In genomic region chr1:112618721-112619517, GRCh38 we compare ENCODE assay signal across 1 cellular context.
TF ChIP-seq lines count a peak whose summit lies in the region.

A gene with protein sequence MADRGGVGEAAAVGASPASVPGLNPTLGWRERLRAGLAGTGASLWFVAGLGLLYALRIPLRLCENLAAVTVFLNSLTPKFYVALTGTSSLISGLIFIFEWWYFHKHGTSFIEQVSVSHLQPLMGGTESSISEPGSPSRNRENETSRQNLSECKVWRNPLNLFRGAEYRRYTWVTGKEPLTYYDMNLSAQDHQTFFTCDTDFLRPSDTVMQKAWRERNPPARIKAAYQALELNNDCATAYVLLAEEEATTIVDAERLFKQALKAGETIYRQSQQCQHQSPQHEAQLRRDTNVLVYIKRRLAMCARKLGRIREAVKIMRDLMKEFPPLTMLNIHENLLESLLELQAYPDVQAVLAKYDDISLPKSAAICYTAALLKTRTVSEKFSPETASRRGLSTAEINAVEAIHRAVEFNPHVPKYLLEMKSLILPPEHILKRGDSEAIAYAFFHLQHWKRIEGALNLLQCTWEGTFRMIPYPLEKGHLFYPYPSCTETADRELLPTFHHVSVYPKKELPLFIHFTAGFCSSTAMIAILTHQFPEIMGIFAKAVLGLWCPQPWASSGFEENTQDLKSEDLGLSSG (minus strand): TSS chr1:112619141. CDS start chr1:112619113, 28 bp downstream.

TF ChIP-seq in HepG2, 621 proteins besides CTCF, POLR2A, EP300 and RAD21 (continued from another document and continues in another):
- TF ChIP-seq, protein P1, sequence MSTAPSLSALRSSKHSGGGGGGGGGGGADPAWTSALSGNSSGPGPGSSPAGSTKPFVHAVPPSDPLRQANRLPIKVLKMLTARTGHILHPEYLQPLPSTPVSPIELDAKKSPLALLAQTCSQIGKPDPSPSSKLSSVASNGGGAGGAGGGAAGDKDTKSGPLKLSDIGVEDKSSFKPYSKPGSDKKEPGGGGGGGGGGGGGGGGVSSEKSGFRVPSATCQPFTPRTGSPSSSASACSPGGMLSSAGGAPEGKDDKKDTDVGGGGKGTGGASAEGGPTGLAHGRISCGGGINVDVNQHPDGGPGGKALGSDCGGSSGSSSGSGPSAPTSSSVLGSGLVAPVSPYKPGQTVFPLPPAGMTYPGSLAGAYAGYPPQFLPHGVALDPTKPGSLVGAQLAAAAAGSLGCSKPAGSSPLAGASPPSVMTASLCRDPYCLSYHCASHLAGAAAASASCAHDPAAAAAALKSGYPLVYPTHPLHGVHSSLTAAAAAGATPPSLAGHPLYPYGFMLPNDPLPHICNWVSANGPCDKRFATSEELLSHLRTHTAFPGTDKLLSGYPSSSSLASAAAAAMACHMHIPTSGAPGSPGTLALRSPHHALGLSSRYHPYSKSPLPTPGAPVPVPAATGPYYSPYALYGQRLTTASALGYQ (CRISPR knock-in tag; IDR thresholded peaks at IDR 0.05): no peak
- no peak for TF ChIP-seq ZNF207 (IDR thresholded peaks at IDR 0.05; ENCODE audit: borderline replicate concordance)
- TF ChIP-seq, protein P2, sequence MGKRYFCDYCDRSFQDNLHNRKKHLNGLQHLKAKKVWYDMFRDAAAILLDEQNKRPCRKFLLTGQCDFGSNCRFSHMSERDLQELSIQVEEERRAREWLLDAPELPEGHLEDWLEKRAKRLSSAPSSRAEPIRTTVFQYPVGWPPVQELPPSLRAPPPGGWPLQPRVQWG (CRISPR knock-in tag; IDR thresholded peaks at IDR 0.05; ENCODE audit: borderline replicate concordance, low read depth): no peak
- TF ChIP-seq SIX1 (CRISPR knock-in tag; IDR thresholded peaks at IDR 0.05; ENCODE audit: borderline replicate concordance): no peak
- TF ChIP-seq, protein P3, sequence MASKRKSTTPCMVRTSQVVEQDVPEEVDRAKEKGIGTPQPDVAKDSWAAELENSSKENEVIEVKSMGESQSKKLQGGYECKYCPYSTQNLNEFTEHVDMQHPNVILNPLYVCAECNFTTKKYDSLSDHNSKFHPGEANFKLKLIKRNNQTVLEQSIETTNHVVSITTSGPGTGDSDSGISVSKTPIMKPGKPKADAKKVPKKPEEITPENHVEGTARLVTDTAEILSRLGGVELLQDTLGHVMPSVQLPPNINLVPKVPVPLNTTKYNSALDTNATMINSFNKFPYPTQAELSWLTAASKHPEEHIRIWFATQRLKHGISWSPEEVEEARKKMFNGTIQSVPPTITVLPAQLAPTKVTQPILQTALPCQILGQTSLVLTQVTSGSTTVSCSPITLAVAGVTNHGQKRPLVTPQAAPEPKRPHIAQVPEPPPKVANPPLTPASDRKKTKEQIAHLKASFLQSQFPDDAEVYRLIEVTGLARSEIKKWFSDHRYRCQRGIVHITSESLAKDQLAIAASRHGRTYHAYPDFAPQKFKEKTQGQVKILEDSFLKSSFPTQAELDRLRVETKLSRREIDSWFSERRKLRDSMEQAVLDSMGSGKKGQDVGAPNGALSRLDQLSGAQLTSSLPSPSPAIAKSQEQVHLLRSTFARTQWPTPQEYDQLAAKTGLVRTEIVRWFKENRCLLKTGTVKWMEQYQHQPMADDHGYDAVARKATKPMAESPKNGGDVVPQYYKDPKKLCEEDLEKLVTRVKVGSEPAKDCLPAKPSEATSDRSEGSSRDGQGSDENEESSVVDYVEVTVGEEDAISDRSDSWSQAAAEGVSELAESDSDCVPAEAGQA (IDR thresholded peaks at IDR 0.05; ENCODE audit: low read depth): peak; percentile 85
- TF ChIP-seq, protein P3 (CRISPR knock-in tag; IDR thresholded peaks at IDR 0.05; ENCODE audit: borderline replicate concordance): no peak
- TF ChIP-seq, protein P4, sequence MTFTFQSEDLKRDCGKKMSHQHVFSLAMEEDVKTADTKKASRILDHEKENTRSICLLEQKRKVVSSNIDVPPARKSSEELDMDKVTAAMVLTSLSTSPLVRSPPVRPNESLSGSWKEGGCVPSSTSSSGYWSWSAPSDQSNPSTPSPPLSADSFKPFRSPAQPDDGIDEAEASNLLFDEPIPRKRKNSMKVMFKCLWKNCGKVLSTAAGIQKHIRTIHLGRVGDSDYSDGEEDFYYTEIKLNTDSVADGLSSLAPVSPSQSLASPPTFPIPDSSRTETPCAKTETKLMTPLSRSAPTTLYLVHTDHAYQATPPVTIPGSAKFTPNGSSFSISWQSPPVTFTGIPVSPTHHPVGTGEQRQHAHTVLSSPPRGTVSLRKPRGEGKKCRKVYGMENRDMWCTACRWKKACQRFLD (CRISPR knock-in tag; IDR thresholded peaks at IDR 0.05; ENCODE audit: borderline replicate concordance): 0 out of 2 replicates have a peak, but pooled peaks have one; percentile 8
- no peak for TF ChIP-seq DNMT1 (CRISPR knock-in tag; IDR thresholded peaks at IDR 0.05)
- no peak for TF ChIP-seq ZNF354B (CRISPR knock-in tag; IDR thresholded peaks at IDR 0.05)
- TF ChIP-seq ZFX (CRISPR knock-in tag; IDR thresholded peaks at IDR 0.05; ENCODE audit: low read depth): no peak; the same call in 1 of the 2 replicates
- peak; percentile 83 for TF ChIP-seq SALL2 (CRISPR knock-in tag; IDR thresholded peaks at IDR 0.05)
- peak; percentile 35; the same call in 1 of the 2 replicates for TF ChIP-seq IRF2 (CRISPR knock-in tag; IDR thresholded peaks at IDR 0.05)
- TF ChIP-seq, protein P5, sequence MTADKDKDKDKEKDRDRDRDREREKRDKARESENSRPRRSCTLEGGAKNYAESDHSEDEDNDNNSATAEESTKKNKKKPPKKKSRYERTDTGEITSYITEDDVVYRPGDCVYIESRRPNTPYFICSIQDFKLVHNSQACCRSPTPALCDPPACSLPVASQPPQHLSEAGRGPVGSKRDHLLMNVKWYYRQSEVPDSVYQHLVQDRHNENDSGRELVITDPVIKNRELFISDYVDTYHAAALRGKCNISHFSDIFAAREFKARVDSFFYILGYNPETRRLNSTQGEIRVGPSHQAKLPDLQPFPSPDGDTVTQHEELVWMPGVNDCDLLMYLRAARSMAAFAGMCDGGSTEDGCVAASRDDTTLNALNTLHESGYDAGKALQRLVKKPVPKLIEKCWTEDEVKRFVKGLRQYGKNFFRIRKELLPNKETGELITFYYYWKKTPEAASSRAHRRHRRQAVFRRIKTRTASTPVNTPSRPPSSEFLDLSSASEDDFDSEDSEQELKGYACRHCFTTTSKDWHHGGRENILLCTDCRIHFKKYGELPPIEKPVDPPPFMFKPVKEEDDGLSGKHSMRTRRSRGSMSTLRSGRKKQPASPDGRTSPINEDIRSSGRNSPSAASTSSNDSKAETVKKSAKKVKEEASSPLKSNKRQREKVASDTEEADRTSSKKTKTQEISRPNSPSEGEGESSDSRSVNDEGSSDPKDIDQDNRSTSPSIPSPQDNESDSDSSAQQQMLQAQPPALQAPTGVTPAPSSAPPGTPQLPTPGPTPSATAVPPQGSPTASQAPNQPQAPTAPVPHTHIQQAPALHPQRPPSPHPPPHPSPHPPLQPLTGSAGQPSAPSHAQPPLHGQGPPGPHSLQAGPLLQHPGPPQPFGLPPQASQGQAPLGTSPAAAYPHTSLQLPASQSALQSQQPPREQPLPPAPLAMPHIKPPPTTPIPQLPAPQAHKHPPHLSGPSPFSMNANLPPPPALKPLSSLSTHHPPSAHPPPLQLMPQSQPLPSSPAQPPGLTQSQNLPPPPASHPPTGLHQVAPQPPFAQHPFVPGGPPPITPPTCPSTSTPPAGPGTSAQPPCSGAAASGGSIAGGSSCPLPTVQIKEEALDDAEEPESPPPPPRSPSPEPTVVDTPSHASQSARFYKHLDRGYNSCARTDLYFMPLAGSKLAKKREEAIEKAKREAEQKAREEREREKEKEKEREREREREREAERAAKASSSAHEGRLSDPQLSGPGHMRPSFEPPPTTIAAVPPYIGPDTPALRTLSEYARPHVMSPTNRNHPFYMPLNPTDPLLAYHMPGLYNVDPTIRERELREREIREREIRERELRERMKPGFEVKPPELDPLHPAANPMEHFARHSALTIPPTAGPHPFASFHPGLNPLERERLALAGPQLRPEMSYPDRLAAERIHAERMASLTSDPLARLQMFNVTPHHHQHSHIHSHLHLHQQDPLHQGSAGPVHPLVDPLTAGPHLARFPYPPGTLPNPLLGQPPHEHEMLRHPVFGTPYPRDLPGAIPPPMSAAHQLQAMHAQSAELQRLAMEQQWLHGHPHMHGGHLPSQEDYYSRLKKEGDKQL (CRISPR knock-in tag; IDR thresholded peaks at IDR 0.05; ENCODE audit: low read depth): no peak
- no peak for TF ChIP-seq TCF12 (IDR thresholded peaks at IDR 0.05)
- 0 out of 2 replicates have a peak, but pooled peaks have one; percentile 16 for TF ChIP-seq TCF12 (CRISPR knock-in tag; IDR thresholded peaks at IDR 0.05)
- TF ChIP-seq ZMYM4 (CRISPR knock-in tag; IDR thresholded peaks at IDR 0.05): peak; percentile 42; the same call in 1 of the 2 replicates
- TF ChIP-seq, protein P6, sequence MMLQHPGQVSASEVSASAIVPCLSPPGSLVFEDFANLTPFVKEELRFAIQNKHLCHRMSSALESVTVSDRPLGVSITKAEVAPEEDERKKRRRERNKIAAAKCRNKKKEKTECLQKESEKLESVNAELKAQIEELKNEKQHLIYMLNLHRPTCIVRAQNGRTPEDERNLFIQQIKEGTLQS (CRISPR knock-in tag; IDR thresholded peaks at IDR 0.05): no peak
- TF ChIP-seq ZFP1 (CRISPR knock-in tag; IDR thresholded peaks at IDR 0.05): no peak
- TF ChIP-seq SP2 (CRISPR knock-in tag; IDR thresholded peaks at IDR 0.05): peak; percentile 39
- TF ChIP-seq ZNF749 (CRISPR knock-in tag; IDR thresholded peaks at IDR 0.05; ENCODE audit: borderline replicate concordance): no peak
- no peak for TF ChIP-seq EEA1 (CRISPR knock-in tag; IDR thresholded peaks at IDR 0.05; ENCODE audit: borderline replicate concordance)
- TF ChIP-seq, protein P7, sequence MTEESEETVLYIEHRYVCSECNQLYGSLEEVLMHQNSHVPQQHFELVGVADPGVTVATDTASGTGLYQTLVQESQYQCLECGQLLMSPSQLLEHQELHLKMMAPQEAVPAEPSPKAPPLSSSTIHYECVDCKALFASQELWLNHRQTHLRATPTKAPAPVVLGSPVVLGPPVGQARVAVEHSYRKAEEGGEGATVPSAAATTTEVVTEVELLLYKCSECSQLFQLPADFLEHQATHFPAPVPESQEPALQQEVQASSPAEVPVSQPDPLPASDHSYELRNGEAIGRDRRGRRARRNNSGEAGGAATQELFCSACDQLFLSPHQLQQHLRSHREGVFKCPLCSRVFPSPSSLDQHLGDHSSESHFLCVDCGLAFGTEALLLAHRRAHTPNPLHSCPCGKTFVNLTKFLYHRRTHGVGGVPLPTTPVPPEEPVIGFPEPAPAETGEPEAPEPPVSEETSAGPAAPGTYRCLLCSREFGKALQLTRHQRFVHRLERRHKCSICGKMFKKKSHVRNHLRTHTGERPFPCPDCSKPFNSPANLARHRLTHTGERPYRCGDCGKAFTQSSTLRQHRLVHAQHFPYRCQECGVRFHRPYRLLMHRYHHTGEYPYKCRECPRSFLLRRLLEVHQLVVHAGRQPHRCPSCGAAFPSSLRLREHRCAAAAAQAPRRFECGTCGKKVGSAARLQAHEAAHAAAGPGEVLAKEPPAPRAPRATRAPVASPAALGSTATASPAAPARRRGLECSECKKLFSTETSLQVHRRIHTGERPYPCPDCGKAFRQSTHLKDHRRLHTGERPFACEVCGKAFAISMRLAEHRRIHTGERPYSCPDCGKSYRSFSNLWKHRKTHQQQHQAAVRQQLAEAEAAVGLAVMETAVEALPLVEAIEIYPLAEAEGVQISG (CRISPR knock-in tag; IDR thresholded peaks at IDR 0.05): peak; percentile 98
- TF ChIP-seq RFX5 (IDR thresholded peaks at IDR 0.05; ENCODE audit: low read depth, low read length): no peak
- no peak for TF ChIP-seq NCOA1 (CRISPR knock-in tag; IDR thresholded peaks at IDR 0.05)
- no peak for TF ChIP-seq TRIM22 (IDR thresholded peaks at IDR 0.05)
- no peak for TF ChIP-seq HOXA9 (CRISPR knock-in tag; IDR thresholded peaks at IDR 0.05; ENCODE audit: borderline replicate concordance)
